8 cellular contexts compared by ENCODE assay signal in genomic region chr2:197705912-197706838, GRCh38. TPM values are rescaled to one million over a fixed set of nuclear protein-coding genes. Genes with fewer than 3 reads are reported as not detected.
DNase-seq lines count a peak whose midpoint lies in the region; ATAC-seq, FAIRE-seq and TF ChIP-seq lines count a peak whose summit lies in the region.

No MANE protein-coding gene starts in this region.

- H3K27ac ChIP-seq in RWPE1 (peak overlapping the region; percentile 75), transverse colon (peak overlapping the region; percentile 79 to 89 (median 84))

- POLR2A ChIA-PET in RWPE1 (lab: Yijun Ruan, JAX; ENCODE audit: low non-redundant PET), result no interaction called here

- ATAC-seq in HG02759 (IDR thresholded peaks at IDR 0.05; ENCODE audit: unreplicated experiment) (no peak), HG03457 (IDR thresholded peaks at IDR 0.05; ENCODE audit: unreplicated experiment) (no peak)

- no peaks in the 10 kb centered on the region for H3K27me3 ChIP-seq in transverse colon

- 15% methylated on average over 31 of the region's 38 CpGs; no CpG with 5 or more reads in 1 of the 2 donors for WGBS in transverse colon (ENCODE audit: low coverage in 1 of 2), 2 donors

- H3K36me3 ChIP-seq in transverse colon, result no peaks in the 10 kb centered on the region

- FAIRE-seq in GM18507 (lab: Jason Lieb, UNC), result peak; percentile 51

- peak overlapping the region; percentile 83 for H3K4me3 Mint-ChIP-seq in mesothelial cell of epicardium

- no peaks in the 10 kb centered on the region for H3K36me3 Mint-ChIP-seq in mesothelial cell of epicardium

- no peaks in the 10 kb centered on the region for H3K9me3 ChIP-seq in transverse colon

- no peaks in the 10 kb centered on the region for H3K9me3 Mint-ChIP-seq in mesothelial cell of epicardium

- in situ Hi-C loops in transverse colon (cut with MboI; ENCODE audit: low pct_ligation_motif_present in 1 of 4, low pct_unique_long_range_greater_than_20kb in 1 of 4, low sequenced_read_pairs in 3 of 4), result no loop called here

- TF ChIP-seq EP300 in transverse colon (IDR thresholded peaks at IDR 0.05; ENCODE audit: low read depth), result no peak

- peaks cover 3% of the 10 kb centered on the region for H3K27me3 Mint-ChIP-seq in mesothelial cell of epicardium (ENCODE audit: low read depth)

- H3K27ac Mint-ChIP-seq in mesothelial cell of epicardium, result peak overlapping the region; percentile 86

- TF ChIP-seq POLR2A in transverse colon (IDR thresholded peaks at IDR 0.05), result no peak

- H3K4me1 Mint-ChIP-seq in mesothelial cell of epicardium, result peaks cover 30% of the 10 kb centered on the region

- peaks cover 26 to 37% (median 27%) of the 10 kb centered on the region in 4 donors for H3K4me1 ChIP-seq in transverse colon

- CTCF ChIA-PET in RWPE1 (lab: Yijun Ruan, JAX), result interaction anchor here (0.7 to 1.1 kb wide), 4 partner anchors 66 to 911 kb away, joined by 3 read pairs; no protein-coding TSS in a partner anchor

- DNase-seq in A172 (ENCODE audit: low spot score) (peak; percentile 34), GM18507 (ENCODE audit: extremely low spot score, insufficient read length, low read depth) (no peak), RWPE1 (ENCODE audit: low spot score) (peak; percentile 3), ecto neural progenitor cell (ENCODE audit: low spot score) (peak; percentile 51), mesothelial cell of epicardium (ENCODE audit: low spot score in 2 of 2, unreplicated experiment in 2 of 2) (no peak), transverse colon (peak; percentile 45)

- intact Hi-C loops in transverse colon (cut with DNase I; ENCODE audit: low total_unique reads), result no loop called here

- TF ChIP-seq CTCF in RWPE1 (conservative IDR thresholded peaks at IDR 0.05; ENCODE audit: low read depth) (no peak), mesothelial cell of epicardium (IDR thresholded peaks at IDR 0.05; ENCODE audit: unreplicated experiment) (no peak), transverse colon (IDR thresholded peaks at IDR 0.05) (no peak)

- peak overlapping the region; percentile 69 to 91 (median 74) for H3K4me3 ChIP-seq in transverse colon

RNA-seq across cellular contexts. Expression of gene MARS2, which starts 1.0 kb away (rescaled TPM):
- total RNA-seq in A172 (2014; rRNA removed; shearing (Covaris generic)), result 3.5 and 5.6 TPM in 2 replicates
- total RNA-seq in mesothelial cell of epicardium (4.6 to 5.1 TPM (median 4.9 TPM) in 3 replicates), transverse colon (10 to 100 TPM in 2 of 4 donors, 1 to 10 TPM in 2; 4.4 to 14.4 (median 7.9) TPM)

RNA-seq across cellular contexts. Expression of gene RFTN2, which starts 30.8 kb away (rescaled TPM):
- 0.12 TPM in 1 of 2 replicates, not detected in the other for total RNA-seq in A172 (2014; rRNA removed; shearing (Covaris generic))
- total RNA-seq in mesothelial cell of epicardium (7.7 to 9.9 TPM (median 9.7 TPM) in 3 replicates), transverse colon (1 to 10 TPM in 2 of 4 donors, under 1 TPM in 1, not detected in 1; 0.80 to 2.6 (median 1.7) TPM)

Comparison
In these comparisons a context has a peak if more than half of its experiments do, and no peak if none do; other contexts are left out.
1. DNase-seq: peak in A172 (single experiment), RWPE1 (single experiment), ecto neural progenitor cell (single experiment) and transverse colon (single experiment); none in GM18507 (single experiment) and mesothelial cell of epicardium (0 of 2).